34 cellular contexts compared by ENCODE assay signal in the genomic region with DNA sequence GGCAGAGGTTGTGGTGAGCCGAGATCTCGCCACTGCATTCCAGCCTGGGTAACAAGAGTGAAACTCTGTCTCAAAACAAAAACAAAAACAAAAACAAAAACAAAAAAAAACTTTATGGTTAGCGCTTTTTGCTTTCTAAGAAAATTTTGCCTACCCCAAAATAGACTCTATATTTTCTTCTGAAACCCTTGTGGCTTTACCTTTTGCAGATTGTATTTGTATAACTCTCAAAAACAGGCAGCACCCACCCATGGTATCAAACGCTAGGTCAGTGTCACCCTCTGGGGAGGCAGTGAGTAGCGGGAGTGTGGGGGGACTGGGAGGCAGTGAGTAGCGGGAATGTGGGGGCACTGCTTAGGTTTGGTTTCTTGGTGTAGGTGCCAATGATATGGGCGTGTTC. TPM values are rescaled to one million over a fixed set of nuclear protein-coding genes. Genes with fewer than 3 reads are reported as not detected.
"Had no signal": no experiment of that assay in that cellular context is flagged by ENCODE, and none has a peak within 500 bp of the region (broad histone marks: within the 10 kb centered on the region; RNA-seq: fewer than 3 reads in every experiment).

No MANE protein-coding gene starts in this region.

- H3K27ac Mint-ChIP-seq: activated naive CD4-positive, alpha-beta T cell treated with anti-CD3 and anti-CD28 coated beads for 36 hours; activated naive CD8-positive, alpha-beta T cell treated with anti-CD3 and anti-CD28 coated beads for 36 hours; activated T-helper 1 cell treated with anti-CD3 and anti-CD28 coated beads, Interleukin-12 subunit alpha, Interleukin-12 subunit beta, Interleukin-2, Interleukin-4 antibody, amounts not matched to agents 30 ng/mL and 10 ng/mL and 1 ng/mL, durations not matched to agents 14 hours and 24 hours and 36 hours; immature natural killer cell; stimulated activated naive CD8-positive, alpha-beta T cell treated with anti-CD3 and anti-CD28 coated beads, Interleukin-15, Interleukin-2, amounts not matched to agents 100 ng/mL and 50 ng/mL, for 24 hours; type B pancreatic cell had no signal

- H3K27me3 ChIP-seq: adrenal gland, body of pancreas, esophagus muscularis mucosa, foreskin keratinocyte, heart left ventricle, pancreas, uterus had no signal

- H3K4me3 ChIP-seq: adrenal gland, body of pancreas, esophagus muscularis mucosa, heart left ventricle, pancreas, prostate gland, skin epidermis, thoracic aorta, uterus had no signal

- DNase-seq: activated CD4-positive, alpha-beta T cell treated with anti-CD3 and anti-CD28 coated beads for 4 hours; activated CD4-positive, alpha-beta T cell treated with anti-CD3 and anti-CD28 coated beads, Interleukin-2, amount 50 U/mL, for 48 hours; activated CD8-positive, alpha-beta memory T cell treated with anti-CD3 and anti-CD28 coated beads for 24 hours; activated effector memory CD4-positive, alpha-beta T cell treated with anti-CD3 and anti-CD28 coated beads, Interleukin-2, amount 50 U/mL, for 16 hours; activated naive CD4-positive, alpha-beta T cell treated with anti-CD3 and anti-CD28 coated beads for 36 hours; activated naive CD8-positive, alpha-beta T cell treated with anti-CD3 and anti-CD28 coated beads for 36 hours; adrenal gland; aorta; body of pancreas; dermis blood vessel endothelial cell; effector CD4-positive, alpha-beta T cell; foreskin keratinocyte; heart left ventricle; hypothalamus; immature natural killer cell; kidney; left colon; mammary epithelial cell; pancreas; retina; stimulated activated CD4-positive, alpha-beta T cell treated with anti-CD3 and anti-CD28 coated beads, Interleukin-12 subunit alpha, Interleukin-12 subunit beta, amount 100 ng/mL, for 4 hours; stimulated activated CD4-positive, alpha-beta T cell treated with anti-CD3 and anti-CD28 coated beads, Interleukin-4, amount 100 ng/mL, for 1 hour; uterus had no signal

- H3K9me3 ChIP-seq: adrenal gland, body of pancreas, esophagus muscularis mucosa, heart left ventricle, pancreas, prostate gland, thoracic aorta, uterus had no signal

- H3K9me3 Mint-ChIP-seq: activated naive CD4-positive, alpha-beta T cell treated with anti-CD3 and anti-CD28 coated beads for 36 hours; activated naive CD8-positive, alpha-beta T cell treated with anti-CD3 and anti-CD28 coated beads for 36 hours; activated T-helper 1 cell treated with anti-CD3 and anti-CD28 coated beads, Interleukin-12 subunit alpha, Interleukin-12 subunit beta, Interleukin-2, Interleukin-4 antibody, amounts not matched to agents 30 ng/mL and 10 ng/mL and 1 ng/mL, durations not matched to agents 14 hours and 24 hours and 36 hours; immature natural killer cell; stimulated activated naive CD8-positive, alpha-beta T cell treated with anti-CD3 and anti-CD28 coated beads, Interleukin-15, Interleukin-2, amounts not matched to agents 100 ng/mL and 50 ng/mL, for 24 hours; type B pancreatic cell had no signal

- H3K4me1 Mint-ChIP-seq: activated naive CD8-positive, alpha-beta T cell treated with anti-CD3 and anti-CD28 coated beads for 36 hours; immature natural killer cell had no signal

- ATAC-seq: body of pancreas, foreskin keratinocyte, heart left ventricle, left colon, pancreas, sciatic nerve had no signal

- H3K4me1 ChIP-seq: adrenal gland, foreskin keratinocyte, pancreas, prostate gland, uterus had no signal

- H3K36me3 ChIP-seq: adrenal gland, esophagus muscularis mucosa, heart left ventricle, pancreas, prostate gland, thoracic aorta, uterus had no signal

- H3K27ac ChIP-seq: adrenal gland, body of pancreas, esophagus muscularis mucosa, foreskin keratinocyte, heart left ventricle, pancreas, prostate gland, skin epidermis, thoracic aorta, uterus, VCaP had no signal

- FAIRE-seq: colon, kidney, pancreas, TTC549 had no signal

- H3K4me3 Mint-ChIP-seq: activated naive CD4-positive, alpha-beta T cell treated with anti-CD3 and anti-CD28 coated beads for 36 hours; activated naive CD8-positive, alpha-beta T cell treated with anti-CD3 and anti-CD28 coated beads for 36 hours; activated T-helper 1 cell treated with anti-CD3 and anti-CD28 coated beads, Interleukin-12 subunit alpha, Interleukin-12 subunit beta, Interleukin-2, Interleukin-4 antibody, amounts not matched to agents 30 ng/mL and 10 ng/mL and 1 ng/mL, durations not matched to agents 14 hours and 24 hours and 36 hours; stimulated activated naive CD8-positive, alpha-beta T cell treated with anti-CD3 and anti-CD28 coated beads, Interleukin-15, Interleukin-2, amounts not matched to agents 100 ng/mL and 50 ng/mL, for 24 hours; type B pancreatic cell had no signal

RNA-seq across cellular contexts. Expression of gene DIRAS1, which starts 26.2 kb away (rescaled TPM):
- total RNA-seq: activated T-helper 1 cell treated with anti-CD3 and anti-CD28 coated beads, Interleukin-12 subunit alpha, Interleukin-12 subunit beta, Interleukin-2, Interleukin-4 antibody, amounts not matched to agents 30 ng/mL and 10 ng/mL and 1 ng/mL, durations not matched to agents 14 hours and 24 hours and 36 hours had no signal
- polyA plus RNA-seq: immature natural killer cell had no signal
